ENCODE assay signal across 15 cellular contexts in the genomic region with DNA sequence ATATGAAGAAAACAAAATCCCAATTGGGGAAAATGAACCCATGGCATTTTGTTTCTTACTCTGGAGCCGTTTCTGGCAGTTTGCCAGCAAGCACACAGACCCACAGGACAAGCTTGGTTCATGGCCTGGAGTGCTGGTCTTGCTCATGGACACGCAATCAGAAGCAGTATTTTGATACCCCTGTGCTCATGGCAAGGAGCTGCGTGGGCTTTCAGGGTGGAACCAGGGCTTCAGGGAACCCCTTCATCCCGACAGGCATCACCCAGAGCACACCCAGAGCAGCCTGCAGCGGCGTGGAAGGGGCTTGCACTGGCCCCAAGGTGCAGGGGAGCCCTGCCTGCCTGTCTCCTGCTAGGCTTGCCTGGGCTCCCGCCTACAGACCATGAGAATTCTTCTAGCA. TPM values are rescaled to one million over a fixed set of nuclear protein-coding genes. Genes with fewer than 3 reads are reported as not detected.
"Had no signal": no experiment of that assay in that cellular context is flagged by ENCODE, and none has a peak within 500 bp of the region (broad histone marks: within the 10 kb centered on the region; RNA-seq: fewer than 3 reads in every experiment).

No MANE protein-coding gene starts in this region.

- H3K27me3 ChIP-seq: thyroid gland, vagina had no signal

- H3K4me1 ChIP-seq: gastroesophageal sphincter, thyroid gland, vagina had no signal

- H3K27ac ChIP-seq: gastroesophageal sphincter, thyroid gland, vagina had no signal

- H3K4me3 Mint-ChIP-seq: activated B cell treated with CpG ODN at 0.5 μM for 24 hours; activated T-cell treated with anti-CD3 and anti-CD28 coated beads, Interleukin-2, amount 50 U/mL, for 24 hours; effector memory CD8-positive, alpha-beta T cell; stimulated activated effector memory CD8-positive, alpha-beta T cell treated with anti-CD3 and anti-CD28 coated beads, Interleukin-12 subunit alpha, Interleukin-12 subunit beta, amount 100 ng/mL, for 72 hours; T-helper 1 cell treated with Interleukin-12 subunit alpha and Interleukin-12 subunit beta and Interleukin-4 antibody, amounts not matched to agents 30 μg/mL and 1 μg/mL, for 36 hours had no signal

- ATAC-seq: effector memory CD8-positive, alpha-beta T cell; gastroesophageal sphincter; stimulated activated effector memory CD8-positive, alpha-beta T cell treated with anti-CD3 and anti-CD28 coated beads, Interleukin-12 subunit alpha, Interleukin-12 subunit beta, amount 100 ng/mL, for 72 hours had no signal

- DNase-seq: activated B cell treated with CpG ODN at 0.5 μM for 24 hours; activated CD4-positive, alpha-beta T cell treated with anti-CD3 and anti-CD28 coated beads, Interleukin-2, amount 50 U/mL, for 1 hour; activated naive CD4-positive, alpha-beta T cell; activated T-cell treated with anti-CD3 and anti-CD28 coated beads, Interleukin-2, amount 50 U/mL, for 24 hours; caudate nucleus; cortex of kidney; effector memory CD8-positive, alpha-beta T cell; naive B cell; thyroid gland had no signal

- H3K36me3 Mint-ChIP-seq: stimulated activated effector memory CD8-positive, alpha-beta T cell treated with anti-CD3 and anti-CD28 coated beads, Interleukin-12 subunit alpha, Interleukin-12 subunit beta, amount 100 ng/mL, for 72 hours had no signal

- H3K27me3 Mint-ChIP-seq: activated T-cell treated with anti-CD3 and anti-CD28 coated beads, Interleukin-2, amount 50 U/mL, for 24 hours had no signal

- H3K36me3 ChIP-seq: gastroesophageal sphincter, thyroid gland, vagina had no signal

- H3K4me2 ChIP-seq: smooth muscle cell had no signal

- H3K27ac Mint-ChIP-seq: activated B cell treated with CpG ODN at 0.5 μM for 24 hours; activated T-cell treated with anti-CD3 and anti-CD28 coated beads, Interleukin-2, amount 50 U/mL, for 24 hours; effector memory CD8-positive, alpha-beta T cell; naive B cell; stimulated activated effector memory CD8-positive, alpha-beta T cell treated with anti-CD3 and anti-CD28 coated beads, Interleukin-12 subunit alpha, Interleukin-12 subunit beta, amount 100 ng/mL, for 72 hours; T-helper 1 cell treated with Interleukin-12 subunit alpha and Interleukin-12 subunit beta and Interleukin-4 antibody, amounts not matched to agents 30 μg/mL and 1 μg/mL, for 36 hours had no signal

- H3K4me3 ChIP-seq: gastroesophageal sphincter, smooth muscle cell, thyroid gland, vagina had no signal

RNA-seq across cellular contexts. Expression of a gene that starts 45.4 kb away (rescaled TPM):
- total RNA-seq: activated B cell treated with CpG ODN at 0.5 μM for 24 hours, epithelial cell of proximal tubule had no signal
